11 cellular contexts compared by ENCODE assay signal in the genomic region with DNA sequence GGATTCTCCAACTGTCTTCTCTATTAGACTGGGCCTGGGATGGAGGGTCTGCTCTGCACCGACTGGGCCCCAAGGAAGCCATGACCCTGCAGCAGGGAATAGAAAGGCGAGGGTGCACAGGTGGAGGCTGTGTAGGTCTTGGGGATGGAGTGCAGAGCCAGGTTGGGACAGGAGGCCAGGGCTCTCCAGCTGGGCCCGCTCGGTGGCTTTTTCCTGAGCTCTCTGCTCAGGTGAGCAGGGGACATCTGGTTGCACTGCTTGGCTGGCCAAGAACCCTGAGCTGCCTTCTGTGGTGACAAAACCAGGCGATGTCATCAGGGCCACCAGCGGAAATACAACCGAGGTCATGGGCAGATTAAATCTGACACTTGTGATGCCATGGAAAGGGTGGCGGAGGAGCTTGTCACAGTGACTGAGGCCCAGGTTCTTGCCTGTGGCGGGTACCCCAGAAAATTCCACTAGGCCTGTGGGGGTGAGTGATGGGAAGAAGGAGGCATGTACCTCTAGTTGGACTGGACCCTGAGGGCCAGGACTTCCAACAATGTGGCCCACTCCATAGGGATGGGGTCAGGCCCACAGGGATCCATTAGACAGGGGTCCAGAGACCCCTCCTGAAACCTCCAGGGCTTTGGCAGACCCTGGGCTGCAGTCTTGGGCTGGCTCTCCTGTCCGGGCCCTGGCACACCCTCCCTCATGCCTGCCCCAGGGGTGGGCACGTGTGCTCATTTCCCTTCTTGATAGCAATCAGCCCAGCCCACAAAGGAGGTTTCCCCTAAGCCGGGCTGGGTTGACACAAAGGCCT. TPM values are rescaled to one million over a fixed set of nuclear protein-coding genes. Genes with fewer than 3 reads are reported as not detected.
A peak's percentile ranks its signal among the peaks of the same experiment; 100 is the strongest.
DNase-seq lines count a peak whose midpoint lies in the region; ATAC-seq, FAIRE-seq and TF ChIP-seq lines count a peak whose summit lies in the region.
"Had no signal": no experiment of that assay in that cellular context is flagged by ENCODE, and none has a peak within 500 bp of the region (broad histone marks: within the 10 kb centered on the region; RNA-seq: fewer than 3 reads in every experiment).

No MANE protein-coding gene starts in this region.

- no peak overlapping the region for H2AFZ ChIP-seq in SK-N-SH (ENCODE audit: low read depth)
- H2AFZ ChIP-seq in endothelial cell of umbilical vein (ENCODE audit: low read depth, low read length), result no peak overlapping the region

- H3K9ac ChIP-seq in SK-N-SH (no peak overlapping the region), endothelial cell of umbilical vein (replicated peaks; ENCODE audit: extremely low read depth, insufficient read depth, low read length) (no peak overlapping the region)
- H3K9ac ChIP-seq: KMS-11 had no signal

- dilution Hi-C loops in endothelial cell of umbilical vein (cut with MboI; ENCODE audit: extremely low pct_ligation_motif_present, low sequenced_read_pairs), result no loop called here

- H3K27ac ChIP-seq in SK-N-SH (ENCODE audit: low read depth in 2 of 2, low read length in 1 of 2), result no peak overlapping the region
- H3K27ac ChIP-seq in endothelial cell of umbilical vein (ENCODE audit: insufficient read depth, low read depth, low read length), result no peak overlapping the region
- H3K27ac ChIP-seq: KMS-11 had no signal

- H3K27ac Mint-ChIP-seq in activated CD4-positive, alpha-beta memory T cell treated with anti-CD3 and anti-CD28 coated beads for 36 hours, result peak overlapping the region; percentile 67

- no peak for FAIRE-seq in endothelial cell of umbilical vein (lab: Jason Lieb, UNC)
- FAIRE-seq: GM12891 had no signal

- CTCF ChIA-PET in SK-N-SH (lab: Yijun Ruan, JAX), result interaction anchor here (1.1 to 4.1 kb wide), 3 partner anchors 7 to 568 kb away, joined by 3 to 22 read pairs (median 7); no protein-coding TSS in a partner anchor
- CTCF ChIA-PET in activated CD4-positive, alpha-beta memory T cell treated with anti-CD3 and anti-CD28 coated beads for 36 hours (lab: Charles Lee), result interaction anchor here (0.6 to 4.4 kb wide), 7 partner anchors 8 to 467 kb away, joined by 3 to 35 read pairs (median 4); no protein-coding TSS in a partner anchor
- CTCF ChIA-PET in endothelial cell of umbilical vein (lab: Charles Lee), result interaction anchor here (1.9 kb wide), 1 partner anchor 7 kb away, joined by 4 read pairs; no protein-coding TSS in a partner anchor

- H3K9me2 ChIP-seq in SK-N-SH, result no peaks in the 10 kb centered on the region

- no peaks in the 10 kb centered on the region for H3F3A ChIP-seq in SK-N-SH (replicated peaks; ENCODE audit: insufficient read depth)

- TF ChIP-seq EP300 in SK-N-SH (IDR thresholded peaks at IDR 0.05; ENCODE audit: borderline replicate concordance in 1 of 2, low read depth in 1 of 2, low read length in 1 of 2), result no peak

- no peak overlapping the region for H3K4me3 ChIP-seq in SK-N-SH (ENCODE audit: low read depth in 2 of 2, low read length in 1 of 2)
- H3K4me3 ChIP-seq in endothelial cell of umbilical vein (replicated peaks in 1 of 3; ENCODE audit: insufficient read depth in 1 of 3, low read depth in 1 of 3, low read length in 3 of 3), result no peak overlapping the region

- no peaks in the 10 kb centered on the region for H3K9me3 Mint-ChIP-seq in activated CD4-positive, alpha-beta memory T cell treated with anti-CD3 and anti-CD28 coated beads for 36 hours

- TF ChIP-seq RAD21 in SK-N-SH (IDR thresholded peaks at IDR 0.05; ENCODE audit: low read length), result no peak

- TF ChIP-seq CTCF in SK-N-SH (IDR thresholded peaks at IDR 0.05) (no peak), endothelial cell of umbilical vein (IDR thresholded peaks at IDR 0.05; ENCODE audit: extremely low read depth in 1 of 2, insufficient read depth in 1 of 2, low read depth in 1 of 2, low read length in 2 of 2) (no peak)

- 69% methylated on average over 12 of the region's 12 CpGs for WGBS in SK-N-SH (ENCODE audit: low lambda C conversion rate)

- H3K79me2 ChIP-seq in SK-N-SH (ENCODE audit: insufficient read depth) (no peaks in the 10 kb centered on the region), endothelial cell of umbilical vein (ENCODE audit: control insufficient read depth, insufficient read depth, low read length) (no peaks in the 10 kb centered on the region)

- no peak overlapping the region for H3K4me3 Mint-ChIP-seq in activated CD4-positive, alpha-beta memory T cell treated with anti-CD3 and anti-CD28 coated beads for 36 hours

- H3K4me1 ChIP-seq in SK-N-SH (ENCODE audit: control insufficient read depth in 1 of 2, insufficient read depth in 2 of 2, low read depth in 1 of 2, low read length in 1 of 2), result no peaks in the 10 kb centered on the region
- no peaks in the 10 kb centered on the region for H3K4me1 ChIP-seq in endothelial cell of umbilical vein (ENCODE audit: control insufficient read depth, extremely low read depth, insufficient read depth, low read length)

- no peaks in the 10 kb centered on the region; the same call in 1 of the 2 replicates for H3K27me3 ChIP-seq in SK-N-SH (ENCODE audit: insufficient read depth)
- H3K27me3 ChIP-seq in endothelial cell of umbilical vein (ENCODE audit: control insufficient read depth in 2 of 2, insufficient read depth in 2 of 2, low read length in 2 of 2), result peaks cover 0 to 1% of the 10 kb centered on the region in 2 experiments

- H3K36me3 Mint-ChIP-seq in activated CD4-positive, alpha-beta memory T cell treated with anti-CD3 and anti-CD28 coated beads for 36 hours, result no peaks in the 10 kb centered on the region

- H3K9me1 ChIP-seq in endothelial cell of umbilical vein (replicated peaks; ENCODE audit: control insufficient read depth, extremely low read depth, insufficient read depth, low read length), result no peaks in the 10 kb centered on the region

- BruUV-seq in endothelial cell of umbilical vein (replicated peaks; lab: Mats Ljungman, UMichigan), result no TSS peak

- H3K36me3 ChIP-seq in SK-N-SH (replicated peaks in 1 of 2; ENCODE audit: control insufficient read depth in 1 of 2, insufficient read depth in 2 of 2, low read length in 1 of 2), result no peaks in the 10 kb centered on the region
- no peaks in the 10 kb centered on the region for H3K36me3 ChIP-seq in endothelial cell of umbilical vein (ENCODE audit: control insufficient read depth in 2 of 2, extremely low read depth in 1 of 2, insufficient read depth in 2 of 2, low read length in 2 of 2)

- TF ChIP-seq POLR2A in endothelial cell of umbilical vein (IDR thresholded peaks at IDR 0.05; ENCODE audit: low read depth, low read length), result no peak

- no peaks in the 10 kb centered on the region for H3K27me3 Mint-ChIP-seq in activated CD4-positive, alpha-beta memory T cell treated with anti-CD3 and anti-CD28 coated beads for 36 hours

- H4K20me1 ChIP-seq in SK-N-SH (ENCODE audit: insufficient read depth) (no peaks in the 10 kb centered on the region), endothelial cell of umbilical vein (replicated peaks; ENCODE audit: control insufficient read depth, extremely low read depth, insufficient read depth, low read length) (no peaks in the 10 kb centered on the region)

- H3K4me2 ChIP-seq in SK-N-SH (no peak overlapping the region), endothelial cell of umbilical vein (ENCODE audit: insufficient read depth, low read length) (no peak overlapping the region)
- H3K4me2 ChIP-seq: KMS-11 had no signal

- H3K4me1 Mint-ChIP-seq in activated CD4-positive, alpha-beta memory T cell treated with anti-CD3 and anti-CD28 coated beads for 36 hours (ENCODE audit: low read depth), result peaks cover 41% of the 10 kb centered on the region

- peak; percentile 37 for DNase-seq in SK-N-SH
- DNase-seq in activated CD4-positive, alpha-beta memory T cell treated with anti-CD3 and anti-CD28 coated beads for 36 hours, result peak; percentile 72
- DNase-seq in endothelial cell of umbilical vein (ENCODE audit: low read depth, low spot score), result no peak
- peak; percentile 42 to 59 for DNase-seq in stimulated activated CD8-positive, alpha-beta memory T cell treated with anti-CD3 and anti-CD28 coated beads, Interleukin-7, amount 100 ng/mL, for 4 hours (ENCODE audit: low read depth in 2 of 2)
- no peak for DNase-seq in NCI-H1694 (lab: John Stamatoyannopoulos, UW)
- no peak for DNase-seq in NCI-H2107 treated with DMSO at 0.1 percent for 48 hours (lab: John Stamatoyannopoulos, UW; ENCODE audit: unreplicated experiment)

- intact Hi-C loops in activated CD4-positive, alpha-beta memory T cell treated with anti-CD3 and anti-CD28 coated beads for 36 hours (cut with micrococcal nuclease), result loop anchor here (1.0 kb wide), 1 partner anchor 36 kb away; no protein-coding TSS in a partner anchor
- intact Hi-C loops in endothelial cell of umbilical vein (cut with micrococcal nuclease), result no loop called here

- ATAC-seq in SK-N-SH treated with all-trans-retinoic acid at 6 μM for 48 hours (no peak), HG03460 (IDR thresholded peaks at IDR 0.05; ENCODE audit: unreplicated experiment) (no peak)

- POLR2A ChIA-PET in SK-N-SH (lab: Yijun Ruan, JAX) (no interaction called here), endothelial cell of umbilical vein (lab: Charles Lee) (no interaction called here)
- POLR2A ChIA-PET in activated CD4-positive, alpha-beta memory T cell treated with anti-CD3 and anti-CD28 coated beads for 36 hours (lab: Charles Lee), result no interaction called here

- no peaks in the 10 kb centered on the region for H3K9me3 ChIP-seq in SK-N-SH
- H3K9me3 ChIP-seq in endothelial cell of umbilical vein (replicated peaks; ENCODE audit: control insufficient read depth, insufficient read depth, low read length), result no peaks in the 10 kb centered on the region

RNA-seq across cellular contexts. Expression of a gene that starts 4.4 kb away (rescaled TPM):
- polyA plus RNA-seq in SK-N-SH (2012; rRNA removed) (not detected in 2 replicates), endothelial cell of umbilical vein (not detected in 2 replicates)
- polyA plus RNA-seq in SK-N-SH (2012; cell fraction: cytosol; rRNA removed), result not detected in 2 replicates
- polyA plus RNA-seq in SK-N-SH (2012; cell fraction: nucleus; rRNA removed), result not detected in 2 replicates
- 10 to 100 TPM; 23.1 to 23.3 TPM for total RNA-seq in activated CD4-positive, alpha-beta memory T cell treated with anti-CD3 and anti-CD28 coated beads for 36 hours
- total RNA-seq in endothelial cell of umbilical vein, result not detected in 2 replicates
- polyA plus RNA-seq in endothelial cell of umbilical vein (2011; cell fraction: cytosol; rRNA removed), result not detected in 2 replicates
- polyA plus RNA-seq in endothelial cell of umbilical vein (2011; cell fraction: nucleus; rRNA removed), result not detected in 2 replicates
- not detected in 2 replicates for polyA plus RNA-seq in endothelial cell of umbilical vein (2012)
- polyA minus RNA-seq in endothelial cell of umbilical vein, result not detected in 2 replicates
- polyA minus RNA-seq in endothelial cell of umbilical vein (2011; cell fraction: cytosol; rRNA and poly(A)+ RNA removed), result not detected
- polyA minus RNA-seq in endothelial cell of umbilical vein (2011; cell fraction: nucleus; rRNA and poly(A)+ RNA removed), result not detected in 2 replicates
- total RNA-seq: A172 had no signal

RNA-seq across cellular contexts. Expression of a gene that starts 17.6 kb away (rescaled TPM):
- polyA plus RNA-seq in SK-N-SH (2012; rRNA removed) (0.70 and 0.97 TPM in 2 replicates), endothelial cell of umbilical vein (not detected in 2 replicates)
- 0.54 and 0.62 TPM in 2 replicates for polyA plus RNA-seq in SK-N-SH (2012; cell fraction: cytosol; rRNA removed)
- polyA plus RNA-seq in SK-N-SH (2012; cell fraction: nucleus; rRNA removed), result 0.64 and 1.5 TPM in 2 replicates
- total RNA-seq in activated CD4-positive, alpha-beta memory T cell treated with anti-CD3 and anti-CD28 coated beads for 36 hours, result 100 to 1,000 TPM; 125 to 128 TPM
- not detected in 2 replicates for total RNA-seq in endothelial cell of umbilical vein
- polyA plus RNA-seq in endothelial cell of umbilical vein (2011; cell fraction: cytosol; rRNA removed), result 0.08 TPM in 1 of 2 replicates, not detected in the other
- not detected in 2 replicates for polyA plus RNA-seq in endothelial cell of umbilical vein (2011; cell fraction: nucleus; rRNA removed)
- polyA plus RNA-seq in endothelial cell of umbilical vein (2012), result 0.48 TPM in 1 of 2 replicates, not detected in the other
- not detected in 2 replicates for polyA minus RNA-seq in endothelial cell of umbilical vein
- polyA minus RNA-seq in endothelial cell of umbilical vein (2011; cell fraction: cytosol; rRNA and poly(A)+ RNA removed), result not detected
- polyA minus RNA-seq in endothelial cell of umbilical vein (2011; cell fraction: nucleus; rRNA and poly(A)+ RNA removed), result not detected in 2 replicates

RNA-seq across cellular contexts. Expression of a gene that starts 44.6 kb away (rescaled TPM):
- polyA plus RNA-seq in SK-N-SH (2012; rRNA removed) (0.29 and 0.46 TPM in 2 replicates), endothelial cell of umbilical vein (not detected in 2 replicates)
- polyA plus RNA-seq in SK-N-SH (2012; cell fraction: cytosol; rRNA removed), result 0.09 and 0.17 TPM in 2 replicates
- 1.2 and 2.0 TPM in 2 replicates for polyA plus RNA-seq in SK-N-SH (2012; cell fraction: nucleus; rRNA removed)
- total RNA-seq in activated CD4-positive, alpha-beta memory T cell treated with anti-CD3 and anti-CD28 coated beads for 36 hours, result 1 to 10 TPM; 5.6 to 6.0 TPM
- not detected in 2 replicates for total RNA-seq in endothelial cell of umbilical vein
- not detected in 2 replicates for polyA plus RNA-seq in endothelial cell of umbilical vein (2011; cell fraction: cytosol; rRNA removed)
- not detected in 2 replicates for polyA plus RNA-seq in endothelial cell of umbilical vein (2011; cell fraction: nucleus; rRNA removed)
- not detected in 2 replicates for polyA plus RNA-seq in endothelial cell of umbilical vein (2012)
- not detected in 2 replicates for polyA minus RNA-seq in endothelial cell of umbilical vein
- not detected for polyA minus RNA-seq in endothelial cell of umbilical vein (2011; cell fraction: cytosol; rRNA and poly(A)+ RNA removed)
- polyA minus RNA-seq in endothelial cell of umbilical vein (2011; cell fraction: nucleus; rRNA and poly(A)+ RNA removed), result not detected in 2 replicates

Comparison
In these comparisons a context has a peak if more than half of its experiments do, and no peak if none do; other contexts are left out.
1. DNase-seq: peak in SK-N-SH (single experiment), activated CD4-positive, alpha-beta memory T cell treated with anti-CD3 and anti-CD28 coated beads for 36 hours (single experiment) and stimulated activated CD8-positive, alpha-beta memory T cell treated with anti-CD3 and anti-CD28 coated beads, Interleukin-7, amount 100 ng/mL, for 4 hours (2 of 2); none in endothelial cell of umbilical vein (single experiment), NCI-H1694 (single experiment) and NCI-H2107 treated with DMSO at 0.1 percent for 48 hours (single experiment).
2. RNA of a gene that starts 4.4 kb away (total RNA-seq): 23.1 to 23.3 TPM in activated CD4-positive, alpha-beta memory T cell treated with anti-CD3 and anti-CD28 coated beads for 36 hours; not detected in endothelial cell of umbilical vein; every median in the first group is over 10 times any median in the second.
3. RNA of a gene that starts 17.6 kb away (total RNA-seq): 125 to 128 TPM in activated CD4-positive, alpha-beta memory T cell treated with anti-CD3 and anti-CD28 coated beads for 36 hours; not detected in endothelial cell of umbilical vein; every median in the first group is over 100 times any median in the second.